Comparison of ENCODE assay signal across 34 cellular contexts in the genomic region with DNA sequence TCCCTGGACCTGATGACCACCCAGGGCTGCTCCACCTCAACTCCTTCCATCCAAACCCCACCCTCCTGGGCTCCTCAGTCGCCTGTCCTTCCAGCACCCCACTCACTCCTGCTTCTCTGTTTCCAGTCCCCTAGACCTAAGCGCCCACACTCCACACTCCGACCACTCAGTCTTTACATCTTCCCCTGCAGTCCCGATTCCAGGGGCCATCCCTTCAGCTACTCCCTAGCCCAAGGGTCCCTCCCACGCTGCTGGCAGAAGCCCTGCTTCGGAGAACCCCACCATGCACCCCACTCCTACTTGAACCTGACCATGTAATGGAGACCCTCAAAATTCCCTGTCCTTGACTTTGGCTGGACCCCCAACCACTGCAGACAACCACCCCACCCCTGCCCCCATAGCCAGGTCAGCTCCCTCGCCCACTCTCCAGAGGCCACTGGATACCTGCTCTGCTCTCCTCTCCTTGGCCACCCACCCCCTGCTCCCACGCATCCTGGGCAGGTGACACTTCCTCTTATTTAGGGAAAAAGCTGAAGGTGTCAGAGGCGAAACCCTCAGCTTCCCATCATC. TPM values are rescaled to one million over a fixed set of nuclear protein-coding genes. Genes with fewer than 3 reads are reported as not detected.
"Had no signal": no experiment of that assay in that cellular context is flagged by ENCODE, and none has a peak within 500 bp of the region (broad histone marks: within the 10 kb centered on the region; RNA-seq: fewer than 3 reads in every experiment).

No MANE protein-coding gene starts in this region.

- H3K27ac Mint-ChIP-seq: nephron; stimulated activated memory B cell treated with anti-CD40 and anti-IgM and Interleukin-4, amounts not matched to agents 10 μg/mL and 1 μg/mL and 100 μg/mL, for 72 hours had no signal

- H3K4me2 ChIP-seq: smooth muscle cell had no signal

- H3K9me3 ChIP-seq: left lung, lower lobe of right lung, neutrophil, right atrium auricular region, right lobe of liver, testis, thyroid gland, upper lobe of right lung had no signal

- H3K9ac ChIP-seq: parathyroid adenoma had no signal

- H3K4me1 ChIP-seq: left lung, lower lobe of right lung, parathyroid adenoma, right atrium auricular region, right lobe of liver, thyroid gland, upper lobe of right lung had no signal

- DNase-seq: hypothalamus; immature natural killer cell; kidney; left colon; lower lobe of right lung; mammary epithelial cell; mesenchymal stem cell; naive thymus-derived CD8-positive, alpha-beta T cell; occipital lobe; right lobe of liver; stimulated activated CD4-positive, alpha-beta T cell treated with anti-CD3 and anti-CD28 coated beads, Interleukin-1b, Interleukin-23, amount 100 ng/mL, for 48 hours; stimulated activated CD4-positive, alpha-beta T cell treated with anti-CD3 and anti-CD28 coated beads, Interleukin-2, amount 100 ng/mL, for 48 hours; stimulated activated CD4-positive, alpha-beta T cell treated with anti-CD3 and anti-CD28 coated beads, Interleukin-4, amount 100 ng/mL, for 4 hours; stimulated activated CD8-positive, alpha-beta memory T cell treated with anti-CD3 and anti-CD28 coated beads, Interleukin-4, amount 100 ng/mL, for 48 hours; stimulated activated naive CD4-positive, alpha-beta T cell treated with Interleukin-2 at 50 U/mL for 16 hours; stimulated activated naive CD8-positive, alpha-beta T cell treated with anti-CD3 and anti-CD28 coated beads, Interleukin-15, amount 100 ng/mL, for 72 hours; substantia nigra; testis; thyroid gland; trophoblast cell; upper lobe of right lung had no signal

- H3K36me3 ChIP-seq: lower lobe of right lung, right atrium auricular region, thyroid gland, upper lobe of right lung had no signal

- H3K27ac ChIP-seq: left lung, lower lobe of right lung, neutrophil, parathyroid adenoma, right atrium auricular region, right lobe of liver, testis, thyroid gland, upper lobe of right lung had no signal

- H3K27me3 ChIP-seq: left lung, neutrophil, right atrium auricular region, right lobe of liver, testis, thyroid gland, upper lobe of right lung had no signal

- ATAC-seq: left colon; left lung; lower lobe of right lung; naive thymus-derived CD8-positive, alpha-beta T cell; right lobe of liver; stimulated activated memory B cell treated with anti-CD40 and anti-IgM and Interleukin-4, amounts not matched to agents 10 μg/mL and 1 μg/mL and 100 μg/mL, for 72 hours; stimulated activated naive CD8-positive, alpha-beta T cell treated with anti-CD3 and anti-CD28 coated beads, Interleukin-15, amount 100 ng/mL, for 72 hours; upper lobe of right lung had no signal

- H3K27me3 Mint-ChIP-seq: naive thymus-derived CD8-positive, alpha-beta T cell; stimulated activated memory B cell treated with anti-CD40 and anti-IgM and Interleukin-4, amounts not matched to agents 10 μg/mL and 1 μg/mL and 100 μg/mL, for 72 hours; stimulated activated naive CD8-positive, alpha-beta T cell treated with anti-CD3 and anti-CD28 coated beads, Interleukin-15, amount 100 ng/mL, for 72 hours had no signal

- H2AFZ ChIP-seq: parathyroid adenoma had no signal

- H3K79me2 ChIP-seq: parathyroid adenoma had no signal

- H3K4me3 Mint-ChIP-seq: immature natural killer cell; naive thymus-derived CD8-positive, alpha-beta T cell; nephron; neural crest cell; stimulated activated memory B cell treated with anti-CD40 and anti-IgM and Interleukin-4, amounts not matched to agents 10 μg/mL and 1 μg/mL and 100 μg/mL, for 72 hours; stimulated activated naive CD8-positive, alpha-beta T cell treated with anti-CD3 and anti-CD28 coated beads, Interleukin-15, amount 100 ng/mL, for 72 hours had no signal

- H3K4me1 Mint-ChIP-seq: immature natural killer cell; nephron; neural crest cell; stimulated activated memory B cell treated with anti-CD40 and anti-IgM and Interleukin-4, amounts not matched to agents 10 μg/mL and 1 μg/mL and 100 μg/mL, for 72 hours; stimulated activated naive CD8-positive, alpha-beta T cell treated with anti-CD3 and anti-CD28 coated beads, Interleukin-15, amount 100 ng/mL, for 72 hours had no signal

- FAIRE-seq: islet of Langerhans, kidney had no signal

- H3K9me3 Mint-ChIP-seq: immature natural killer cell; naive thymus-derived CD8-positive, alpha-beta T cell; nephron; neural crest cell; stimulated activated memory B cell treated with anti-CD40 and anti-IgM and Interleukin-4, amounts not matched to agents 10 μg/mL and 1 μg/mL and 100 μg/mL, for 72 hours; stimulated activated naive CD8-positive, alpha-beta T cell treated with anti-CD3 and anti-CD28 coated beads, Interleukin-15, amount 100 ng/mL, for 72 hours had no signal

- H3K4me3 ChIP-seq: left lung, lower lobe of right lung, right atrium auricular region, right lobe of liver, smooth muscle cell, testis, thyroid gland, upper lobe of right lung had no signal

RNA-seq across cellular contexts. Expression of a gene that starts 28.2 kb away (rescaled TPM):
- total RNA-seq: left lung; lower lobe of right lung; mammary epithelial cell; naive thymus-derived CD8-positive, alpha-beta T cell; neural crest cell; osteocyte; posterior vena cava; pulmonary artery endothelial cell; skeletal muscle tissue; smooth muscle cell; upper lobe of right lung had no signal
- polyA plus RNA-seq: immature natural killer cell; mammary epithelial cell; naive thymus-derived CD8-positive, alpha-beta T cell; smooth muscle cell had no signal
